In the genomic region with DNA sequence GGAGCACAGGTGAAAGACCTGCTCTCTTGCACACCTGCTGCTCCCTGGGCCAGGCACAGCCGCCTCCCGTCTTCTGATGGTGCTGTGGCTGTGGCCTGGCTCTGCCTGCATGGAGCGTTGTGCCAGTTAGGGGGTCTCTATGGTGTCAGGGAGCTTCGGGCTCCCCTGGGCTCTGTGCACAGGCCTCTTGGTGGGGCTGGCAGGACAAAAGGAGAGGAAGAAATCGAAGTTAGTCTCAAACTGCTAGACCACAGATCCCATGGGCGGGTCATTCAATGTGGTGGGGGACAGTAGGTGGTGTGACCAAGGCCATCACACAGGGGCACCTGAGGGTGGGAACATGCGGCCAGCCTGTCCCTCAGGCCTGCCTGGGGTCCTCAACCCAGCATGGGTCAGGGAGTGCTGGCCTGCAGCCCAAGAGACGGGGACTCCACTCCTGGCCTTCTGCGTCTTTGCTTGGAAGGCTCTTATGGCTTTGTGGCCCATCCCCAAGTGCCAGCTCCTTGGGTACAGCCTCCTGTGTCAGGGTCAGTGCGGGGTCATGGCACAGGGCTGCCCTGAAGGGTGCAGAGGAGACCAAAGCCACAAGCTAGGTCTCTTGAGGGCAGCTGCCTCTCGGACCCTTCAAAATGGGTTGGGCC, we compare ENCODE assay signal across 27 cellular contexts.
DNase-seq lines count a peak whose midpoint lies in the region; ATAC-seq, FAIRE-seq and TF ChIP-seq lines count a peak whose summit lies in the region.
"Had no signal": no experiment of that assay in that cellular context is flagged by ENCODE, and none has a peak within 500 bp of the region (broad histone marks: within the 10 kb centered on the region; RNA-seq: fewer than 3 reads in every experiment).

No MANE protein-coding gene starts in this region.

- no peaks in the 10 kb centered on the region for H3F3A ChIP-seq in PC-3 (ENCODE audit: low read length, unreplicated experiment)

- intact Hi-C loops in Right ventricle myocardium inferior (cut with DNase I) (no loop called here), cardiac septum (cut with DNase I) (loop anchor here (5.0 kb wide), 1 partner anchor 85 kb away; the partner anchor contains the start of gene KIF26A), sigmoid colon (cut with DNase I) (no loop called here), PC-3 (cut with micrococcal nuclease) (no loop called here)

- TF ChIP-seq CTCF in chondrocyte (IDR thresholded peaks at IDR 0.05), result no peak
- no peak for TF ChIP-seq CTCF in sigmoid colon (IDR thresholded peaks at IDR 0.05)
- no peak for TF ChIP-seq CTCF in PC-3 (conservative IDR thresholded peaks at IDR 0.05; ENCODE audit: low read depth, low read length)

- peak; percentile 58 for DNase-seq in Right ventricle myocardium inferior (ENCODE audit: missing footprints)
- DNase-seq in cardiac septum (ENCODE audit: low spot score), result no peak
- DNase-seq in chondrocyte (ENCODE audit: low spot score), result peak; percentile 68
- no peak for DNase-seq in mesenchymal stem cell
- DNase-seq in sigmoid colon, result peak; percentile 36
- no peak for DNase-seq in PC-3
- DNase-seq in activated T-cell treated with anti-CD3 and anti-CD28 coated beads, Interleukin-2, amount 50 U/mL, for 1 hour, result no peak
- DNase-seq in urothelium cell line (ENCODE audit: low spot score), result no peak
- DNase-seq: activated CD4-positive, alpha-beta T cell treated with anti-CD3 and anti-CD28 coated beads, Interleukin-2, amount 50 U/mL, for 48 hours; activated naive CD4-positive, alpha-beta T cell treated with Interleukin-2 at 50 U/mL for 16 hours; CD4-positive, alpha-beta memory T cell; cerebellar nuclear complex; immature natural killer cell; MM.1S; NCI-H1417 treated with DMSO at 0.1 percent for 48 hours; NCI-H2081 treated with DMSO at 0.1 percent for 48 hours; stimulated activated naive CD4-positive, alpha-beta T cell treated with Interleukin-2 at 50 U/mL for 16 hours; T-helper 1 cell had no signal

- no peak overlapping the region for H2BK15ac ChIP-seq in mesenchymal stem cell (ENCODE audit: low read depth, poor library complexity, severe bottlenecking)

- H3K36me3 Mint-ChIP-seq in chondrocyte (ENCODE audit: low read depth), result no peaks in the 10 kb centered on the region
- H3K36me3 Mint-ChIP-seq: CD4-positive, alpha-beta memory T cell; immature natural killer cell; naive thymus-derived CD8-positive, alpha-beta T cell had no signal

- no peak for ATAC-seq in Right ventricle myocardium inferior
- no peak for ATAC-seq in PC-3
- ATAC-seq: activated CD4-positive, CD25-positive, alpha-beta regulatory T cell treated with anti-CD3 and anti-CD28 coated beads, Interleukin-2, amount 50 U/mL, for 24 hours; gastroesophageal sphincter; HCT116; naive thymus-derived CD8-positive, alpha-beta T cell had no signal

- no peaks in the 10 kb centered on the region for H3K4me1 Mint-ChIP-seq in chondrocyte (ENCODE audit: low read depth)
- H3K4me1 Mint-ChIP-seq: immature natural killer cell had no signal

- no peaks in the 10 kb centered on the region for H3K4me1 ChIP-seq in mesenchymal stem cell (ENCODE audit: control insufficient read depth, insufficient read depth, low read depth, low read length)
- peaks cover 0 to 5% (median 0%) of the 10 kb centered on the region in 4 donors for H3K4me1 ChIP-seq in sigmoid colon
- H3K4me1 ChIP-seq in PC-3 (ENCODE audit: insufficient read depth, low read length), result peaks cover 8% of the 10 kb centered on the region

- H4K8ac ChIP-seq in mesenchymal stem cell (ENCODE audit: low read length), result no peak overlapping the region

- H4K91ac ChIP-seq in mesenchymal stem cell (ENCODE audit: low read length), result peak overlapping the region; percentile 55

- H4K20me1 ChIP-seq in PC-3 (ENCODE audit: low read length), result no peaks in the 10 kb centered on the region

- no peak overlapping the region for H3K18ac ChIP-seq in mesenchymal stem cell (ENCODE audit: low read depth in 1 of 2, low read length in 2 of 2)

- H3K4me2 ChIP-seq in mesenchymal stem cell (ENCODE audit: low read length, poor library complexity, severe bottlenecking) (no peak overlapping the region), PC-3 (ENCODE audit: low read length) (no peak overlapping the region)
- H3K4me2 ChIP-seq: KMS-11 had no signal

- H3K4me3 Mint-ChIP-seq in chondrocyte (ENCODE audit: unreplicated experiment), result no peak overlapping the region
- H3K4me3 Mint-ChIP-seq: activated T-helper 1 cell treated with anti-CD3 and anti-CD28 coated beads, Interleukin-12 subunit alpha, Interleukin-12 subunit beta, Interleukin-2, Interleukin-4 antibody, amounts not matched to agents 30 ng/mL and 10 ng/mL and 1 ng/mL, durations not matched to agents 14 hours and 24 hours and 36 hours; CD4-positive, alpha-beta memory T cell; immature natural killer cell; naive thymus-derived CD8-positive, alpha-beta T cell had no signal

- no peak overlapping the region for H3K27ac Mint-ChIP-seq in chondrocyte (ENCODE audit: unreplicated experiment)
- H3K27ac Mint-ChIP-seq: activated T-helper 1 cell treated with anti-CD3 and anti-CD28 coated beads, Interleukin-12 subunit alpha, Interleukin-12 subunit beta, Interleukin-2, Interleukin-4 antibody, amounts not matched to agents 30 ng/mL and 10 ng/mL and 1 ng/mL, durations not matched to agents 14 hours and 24 hours and 36 hours; CD4-positive, alpha-beta memory T cell; immature natural killer cell had no signal

- no peak for TF ChIP-seq EP300 in sigmoid colon (IDR thresholded peaks at IDR 0.05)

- WGBS in mesenchymal stem cell, result 93% methylated on average over 11 of the region's 11 CpGs
- WGBS in sigmoid colon, 2 donors, result 75 to 88% methylated on average over 11 of the region's 11 CpGs

- H3K9me3 ChIP-seq in mesenchymal stem cell (ENCODE audit: control insufficient read depth, low read length) (peaks cover under 1% of the 10 kb centered on the region), sigmoid colon (peaks cover 0 to 3% (median 1%) of the 10 kb centered on the region in 4 donors), PC-3 (ENCODE audit: low read length) (no peaks in the 10 kb centered on the region)
- H3K9me3 ChIP-seq: suprapubic skin had no signal

- H3K27me3 Mint-ChIP-seq in chondrocyte (ENCODE audit: low read depth), result peaks cover 8% of the 10 kb centered on the region

- no peaks in the 10 kb centered on the region for H3K9me3 Mint-ChIP-seq in chondrocyte (ENCODE audit: low read depth)
- H3K9me3 Mint-ChIP-seq: activated T-helper 1 cell treated with anti-CD3 and anti-CD28 coated beads, Interleukin-12 subunit alpha, Interleukin-12 subunit beta, Interleukin-2, Interleukin-4 antibody, amounts not matched to agents 30 ng/mL and 10 ng/mL and 1 ng/mL, durations not matched to agents 14 hours and 24 hours and 36 hours; immature natural killer cell had no signal

- H3K9ac ChIP-seq in mesenchymal stem cell (ENCODE audit: low read length) (no peak overlapping the region), PC-3 (ENCODE audit: low read length) (no peak overlapping the region)
- H3K9ac ChIP-seq: KMS-11 had no signal

- TF ChIP-seq POLR2A in sigmoid colon (IDR thresholded peaks at IDR 0.05), result no peak

- no peak overlapping the region for H2BK5ac ChIP-seq in mesenchymal stem cell (ENCODE audit: low read depth, low read length, poor library complexity, severe bottlenecking)

- no peak for FAIRE-seq in urothelium cell line (lab: Jason Lieb, UNC)
- FAIRE-seq: small intestine had no signal

- H2BK120ac ChIP-seq in mesenchymal stem cell (ENCODE audit: low read depth, low read length), result no peak overlapping the region

- H3K4ac ChIP-seq in mesenchymal stem cell (ENCODE audit: low read depth in 1 of 2, low read length in 2 of 2), result peak overlapping the region in 1 of 2 experiments; percentile 77

- no peak overlapping the region for H3K23ac ChIP-seq in mesenchymal stem cell (ENCODE audit: low read length in 2 of 2)

- no peak overlapping the region for H2BK12ac ChIP-seq in mesenchymal stem cell (ENCODE audit: low read length in 2 of 2)

- H3K79me2 ChIP-seq in PC-3 (ENCODE audit: low read length), result no peaks in the 10 kb centered on the region

- H3K79me1 ChIP-seq in mesenchymal stem cell (replicated peaks; ENCODE audit: low read length, poor library complexity, severe bottlenecking), result no peaks in the 10 kb centered on the region

- no TSS peak for BruUV-seq in PC-3 (replicated peaks; lab: Mats Ljungman, UMichigan)

- no peak overlapping the region for H3K27ac ChIP-seq in mesenchymal stem cell (ENCODE audit: low read length, poor library complexity, severe bottlenecking)
- H3K27ac ChIP-seq in sigmoid colon, result no peak overlapping the region
- no peak overlapping the region for H3K27ac ChIP-seq in PC-3 (ENCODE audit: low read length)
- H3K27ac ChIP-seq: gastroesophageal sphincter, HL-60, KMS-11, suprapubic skin had no signal

- no peak overlapping the region for H3K14ac ChIP-seq in mesenchymal stem cell (ENCODE audit: low read length in 2 of 2)

- POLR2A ChIA-PET in PC-3 (lab: Charles Lee; ENCODE audit: unreplicated experiment), result no interaction called here

- no peaks in the 10 kb centered on the region for H3K9me2 ChIP-seq in PC-3 (replicated peaks; ENCODE audit: low read length)

- H3K27me3 ChIP-seq in mesenchymal stem cell (ENCODE audit: control insufficient read depth in 1 of 2, insufficient read depth in 1 of 2, low read length in 2 of 2) (peaks cover 0 to 27% of the 10 kb centered on the region in 2 experiments), sigmoid colon (peaks cover 0 to 15% (median 0%) of the 10 kb centered on the region in 3 donors), PC-3 (ENCODE audit: low read length) (peaks cover 35% of the 10 kb centered on the region)

- peaks cover 0 to 3% of the 10 kb centered on the region in 2 experiments for H3K36me3 ChIP-seq in mesenchymal stem cell (ENCODE audit: control insufficient read depth in 1 of 2, insufficient read depth in 2 of 2, low read depth in 1 of 2, low read length in 2 of 2)
- H3K36me3 ChIP-seq in sigmoid colon, result no peaks in the 10 kb centered on the region
- no peaks in the 10 kb centered on the region for H3K36me3 ChIP-seq in PC-3 (ENCODE audit: low read depth, low read length)
- H3K36me3 ChIP-seq: gastroesophageal sphincter, suprapubic skin had no signal

- no peak overlapping the region for H2AK5ac ChIP-seq in mesenchymal stem cell (ENCODE audit: low read length, severe bottlenecking)

- CTCF ChIA-PET in PC-3 (lab: Charles Lee), result no interaction called here

- H3K4me3 ChIP-seq in mesenchymal stem cell (ENCODE audit: insufficient read depth in 1 of 2, low read depth in 1 of 2, low read length in 2 of 2) (no peak overlapping the region), sigmoid colon (no peak overlapping the region), PC-3 (ENCODE audit: low read length) (no peak overlapping the region)

- H2AFZ ChIP-seq in mesenchymal stem cell (ENCODE audit: low read depth, low read length), result no peak overlapping the region
- no peak overlapping the region for H2AFZ ChIP-seq in PC-3 (ENCODE audit: low read length)

Comparison
In these comparisons a context has a peak if more than half of its experiments do, and no peak if none do; other contexts are left out.
1. DNase-seq: peak in Right ventricle myocardium inferior (single experiment), chondrocyte (single experiment) and sigmoid colon (single experiment); none in cardiac septum (single experiment), mesenchymal stem cell (single experiment), PC-3 (single experiment), activated T-cell treated with anti-CD3 and anti-CD28 coated beads, Interleukin-2, amount 50 U/mL, for 1 hour (single experiment) and urothelium cell line (single experiment).